ENCODE assay signal across 8 cellular contexts in genomic region chr9:135908334-135909204, GRCh38. TPM values are rescaled to one million over a fixed set of nuclear protein-coding genes. Genes with fewer than 3 reads are reported as not detected.
A peak's percentile ranks its signal among the peaks of the same experiment; 100 is the strongest.
DNase-seq lines count a peak whose midpoint lies in the region; ATAC-seq, FAIRE-seq and TF ChIP-seq lines count a peak whose summit lies in the region.

No MANE protein-coding gene starts in this region.

- no peak overlapping the region for H3K27ac ChIP-seq in Karpas-422 (ENCODE audit: low read length)

- ATAC-seq in central memory CD8-positive, alpha-beta T cell (replicated peaks; ENCODE audit: extremely low read depth, poor library complexity, severe bottlenecking), result no peak
- ATAC-seq in GM19455 (IDR thresholded peaks at IDR 0.05; ENCODE audit: unreplicated experiment), result no peak
- no peak for ATAC-seq in HG03378 (IDR thresholded peaks at IDR 0.05; ENCODE audit: unreplicated experiment)

- peaks cover 60% of the 10 kb centered on the region for H3K79me2 ChIP-seq in Karpas-422 (ENCODE audit: low read length)

- peak; percentile 64 for DNase-seq in GM12865 (ENCODE audit: low read depth)
- no peak for DNase-seq in Karpas-422
- DNase-seq in central memory CD8-positive, alpha-beta T cell (ENCODE audit: low spot score in 2 of 2), result no peak
- no peak for DNase-seq in H54 (ENCODE audit: insufficient read length, low spot score)
- DNase-seq in GM12892 (ENCODE audit: insufficient read length), result no peak

- TF ChIP-seq CTCF in GM12865 (IDR thresholded peaks at IDR 0.05; ENCODE audit: insufficient read depth, low read depth, low read length, missing control alignments), result no peak

- H3K4me1 ChIP-seq in Karpas-422 (ENCODE audit: low read length) (peaks cover 34% of the 10 kb centered on the region), mononuclear cell (ENCODE audit: insufficient read depth, low read length) (peaks cover 43% of the 10 kb centered on the region)

- H3K4me3 ChIP-seq in GM12865 (ENCODE audit: low read depth, low read length) (peak overlapping the region; percentile 87), Karpas-422 (ENCODE audit: low read length) (peak overlapping the region; percentile 76), mononuclear cell (ENCODE audit: low read length) (peak overlapping the region; percentile 66)

- peak overlapping the region; percentile 96 for H3K4me2 ChIP-seq in Karpas-422 (ENCODE audit: low read depth, low read length, poor library complexity, severe bottlenecking)

- H3K9ac ChIP-seq in Karpas-422 (ENCODE audit: low read length), result peak overlapping the region; percentile 73

- no peak for FAIRE-seq in H54 (lab: Jason Lieb, UNC)
- FAIRE-seq in GM12892 (lab: Jason Lieb, UNC), result no peak

- H3K9me3 ChIP-seq in Karpas-422 (ENCODE audit: low read length), result no peaks in the 10 kb centered on the region
- no peaks in the 10 kb centered on the region for H3K9me3 ChIP-seq in mononuclear cell (ENCODE audit: low read depth, low read length)

- H3K9me2 ChIP-seq in Karpas-422 (replicated peaks; ENCODE audit: insufficient read depth, low read length), result no peaks in the 10 kb centered on the region

- H4K20me1 ChIP-seq in Karpas-422 (ENCODE audit: insufficient read depth, low read depth, low read length), result peaks cover 24% of the 10 kb centered on the region

- H3K27ac Mint-ChIP-seq in central memory CD8-positive, alpha-beta T cell (ENCODE audit: low read depth), result peak overlapping the region; percentile 64

- TF ChIP-seq POLR2A in H54 (IDR thresholded peaks at IDR 0.05; ENCODE audit: low read depth, low read length) (no peak), GM12892 (IDR thresholded peaks at IDR 0.05; ENCODE audit: low read depth, low read length) (no peak)

- H3K27me3 ChIP-seq in Karpas-422 (ENCODE audit: low read length), result no peaks in the 10 kb centered on the region
- no peaks in the 10 kb centered on the region for H3K27me3 ChIP-seq in mononuclear cell (ENCODE audit: insufficient read depth, low read length)

- H3K27me3 Mint-ChIP-seq in central memory CD8-positive, alpha-beta T cell, result no peaks in the 10 kb centered on the region

- peaks cover 25% of the 10 kb centered on the region for H3K36me3 ChIP-seq in Karpas-422 (ENCODE audit: insufficient read depth, low read length)

- peaks cover 1% of the 10 kb centered on the region for H3K9me3 Mint-ChIP-seq in central memory CD8-positive, alpha-beta T cell

- H2AFZ ChIP-seq in Karpas-422 (ENCODE audit: low read length), result no peak overlapping the region

- H3K4me3 Mint-ChIP-seq in central memory CD8-positive, alpha-beta T cell, result peak overlapping the region; percentile 77

- H3K4me1 Mint-ChIP-seq in central memory CD8-positive, alpha-beta T cell, result peaks cover 53% of the 10 kb centered on the region

- peaks cover 17% of the 10 kb centered on the region for H3K36me3 Mint-ChIP-seq in central memory CD8-positive, alpha-beta T cell (ENCODE audit: insufficient read depth)

RNA-seq across cellular contexts. Expression of gene CAMSAP1, which starts 1.2 kb away (rescaled TPM):
- 24.8 and 26.9 TPM in 2 replicates for total RNA-seq in Karpas-422 (2014; rRNA removed; shearing (Covaris generic); ENCODE audit: low replicate concordance)
- 17.2 TPM for total RNA-seq in mononuclear cell
- 10.7 TPM for polyA plus RNA-seq in GM12892 (2012; ENCODE audit: missing spikeins)

RNA-seq across cellular contexts. Expression of gene UBAC1, which starts 52.6 kb away (rescaled TPM):
- total RNA-seq in Karpas-422 (2014; rRNA removed; shearing (Covaris generic); ENCODE audit: low replicate concordance), result 32.1 and 56.9 TPM in 2 replicates
- total RNA-seq in mononuclear cell, result 19.3 TPM
- polyA plus RNA-seq in GM12892 (2012; ENCODE audit: missing spikeins), result 28.2 TPM
